Comparison of ENCODE assay signal across 8 cellular contexts in the genomic region with DNA sequence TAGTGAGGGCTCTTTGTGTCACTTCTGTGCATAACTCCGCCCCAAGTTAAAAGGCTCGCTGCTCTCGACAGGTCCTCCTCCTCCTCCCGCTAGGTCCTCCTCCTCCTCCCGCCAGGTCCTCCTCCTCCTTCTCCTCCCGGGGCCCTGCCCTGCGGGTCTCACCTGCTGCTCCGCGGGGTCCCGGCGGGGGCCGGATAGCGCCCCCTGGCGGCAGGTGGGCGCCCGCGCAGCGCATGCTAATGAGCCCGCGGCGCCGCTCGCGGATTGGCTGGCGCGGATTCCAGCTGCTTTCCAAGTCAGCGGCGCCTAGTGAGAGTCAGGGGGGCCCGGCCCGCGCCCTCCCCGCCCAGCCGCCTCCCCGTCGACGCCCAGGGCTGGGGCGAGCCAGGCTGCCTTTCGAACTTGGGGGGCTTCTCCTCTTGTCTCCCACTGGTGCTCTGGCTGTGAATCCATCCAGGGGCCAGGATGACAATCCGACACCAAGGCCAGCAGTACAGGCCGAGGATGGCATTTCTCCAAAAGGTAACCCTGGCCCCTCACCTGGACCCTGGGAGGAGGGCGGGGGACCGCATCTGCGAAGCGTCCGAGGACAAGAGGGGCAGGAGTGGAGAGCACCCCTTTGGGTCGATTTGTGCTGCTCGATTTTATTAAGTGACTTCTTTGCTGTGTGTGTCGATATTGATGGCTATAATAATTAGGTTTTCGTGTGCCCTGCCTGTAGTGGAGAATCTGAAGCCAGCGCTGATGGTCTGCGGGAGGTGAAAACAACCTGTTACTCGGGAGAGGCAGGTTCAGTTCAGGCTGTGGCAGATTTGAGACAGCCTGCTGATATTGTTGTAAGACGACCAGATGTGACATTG. TPM values are rescaled to one million over a fixed set of nuclear protein-coding genes. Genes with fewer than 3 reads are reported as not detected.
DNase-seq lines count a peak whose midpoint lies in the region; ATAC-seq and TF ChIP-seq lines count a peak whose summit lies in the region.

Gene RGS9 (plus strand): TSS at position 295 of the 860 bp plus-strand sequence. CDS start 171 bp downstream, at position 466.

- H3K27ac Mint-ChIP-seq in activated CD4-positive, alpha-beta T cell treated with anti-CD3 and anti-CD28 coated beads, Interleukin-2, amount 10 ng/mL, durations not matched to agents 7 days and 5 days: peak within 1 kb of the TSS; percentile 26

- peak; percentile 26 for TF ChIP-seq POLR2A in GM18951 (IDR thresholded peaks at IDR 0.05; ENCODE audit: extremely low read depth, insufficient read depth, insufficient read length)
- TF ChIP-seq POLR2A in lower leg skin (IDR thresholded peaks at IDR 0.05): no peak

- peak within 1 kb of the TSS; percentile 75 for H3K4me3 Mint-ChIP-seq in activated CD4-positive, alpha-beta T cell treated with anti-CD3 and anti-CD28 coated beads, Interleukin-2, amount 10 ng/mL, durations not matched to agents 7 days and 5 days

- intact Hi-C loops in dorsolateral prefrontal cortex (cut with DNase I): loop anchor here (2.0 to 10.0 kb wide), 5 partner anchors 15 to 83 kb away; partner anchors contain the start of gene GNA13 (in 2 of the 2)
- intact Hi-C loops in lower leg skin (cut with DNase I; ENCODE audit: low total_unique reads): no loop called here

- peaks cover 20% of the 10 kb centered on the region for H3K27me3 Mint-ChIP-seq in activated CD4-positive, alpha-beta T cell treated with anti-CD3 and anti-CD28 coated beads, Interleukin-2, amount 10 ng/mL, durations not matched to agents 7 days and 5 days

- H3K36me3 Mint-ChIP-seq in activated CD4-positive, alpha-beta T cell treated with anti-CD3 and anti-CD28 coated beads, Interleukin-2, amount 10 ng/mL, durations not matched to agents 7 days and 5 days (ENCODE audit: low read depth): no peaks in the 10 kb centered on the region

- POLR2A ChIA-PET in activated CD4-positive, alpha-beta T cell treated with anti-CD3 and anti-CD28 coated beads, Interleukin-2, amount 10 ng/mL, durations not matched to agents 7 days and 5 days (lab: Charles Lee): no interaction called here

- TF ChIP-seq CTCF in AG09319 (IDR thresholded peaks at IDR 0.05; ENCODE audit: low read depth, low read length): peak; percentile 57
- peak; percentile 73 to 98 (median 92) for TF ChIP-seq CTCF in dorsolateral prefrontal cortex (IDR thresholded peaks at IDR 0.05 in 54 of 56, conservative IDR thresholded peaks at IDR 0.05 in 2 of 56; ENCODE audit: low read depth in 1 of 56, partially characterized antibody in 56 of 56)
- TF ChIP-seq CTCF in lower leg skin (IDR thresholded peaks at IDR 0.05): peak in 1 of 3 donors; percentile 76

- peaks cover 29% of the 10 kb centered on the region for H3K4me1 Mint-ChIP-seq in activated CD4-positive, alpha-beta T cell treated with anti-CD3 and anti-CD28 coated beads, Interleukin-2, amount 10 ng/mL, durations not matched to agents 7 days and 5 days

- CTCF ChIA-PET in activated CD4-positive, alpha-beta T cell treated with anti-CD3 and anti-CD28 coated beads, Interleukin-2, amount 10 ng/mL, durations not matched to agents 7 days and 5 days (lab: Charles Lee): interaction anchor here (0.5 to 5.4 kb wide), 23 partner anchors 9 to 402 kb away, joined by 3 to 21 read pairs (median 4); no protein-coding TSS in a partner anchor

- H3K4me3 ChIP-seq in dorsolateral prefrontal cortex: peak within 1 kb of the TSS; percentile 33 to 72 (median 61)
- H3K4me3 ChIP-seq in lower leg skin (ENCODE audit: low read depth, poor library complexity, severe bottlenecking): peak within 1 kb of the TSS; percentile 12

- in situ Hi-C loops in GM18951 (cut with MboI; ENCODE audit: low sequenced_read_pairs, unreplicated experiment): no loop called here

- H3K27me3 ChIP-seq in dorsolateral prefrontal cortex: peaks cover 0 to 8% (median 0%) of the 10 kb centered on the region in 45 donors

- WGBS in lower leg skin, 2 donors: 2 to 4% methylated on average over 29 to 52 of the region's 53 CpGs

- no peaks in the 10 kb centered on the region for H3K9me3 Mint-ChIP-seq in activated CD4-positive, alpha-beta T cell treated with anti-CD3 and anti-CD28 coated beads, Interleukin-2, amount 10 ng/mL, durations not matched to agents 7 days and 5 days

- no peak for DNase-seq in AG09319 (ENCODE audit: extremely low read depth, low read depth)
- DNase-seq in NCI-H226: peak; percentile 65
- DNase-seq in activated CD4-positive, alpha-beta T cell treated with anti-CD3 and anti-CD28 coated beads, Interleukin-2, amount 10 ng/mL, durations not matched to agents 7 days and 5 days: peak; percentile 86
- DNase-seq in dorsolateral prefrontal cortex: peak; percentile 75 to 90 (median 82)
- DNase-seq in lower leg skin (ENCODE audit: low spot score in 2 of 2): peak; percentile 69 to 97
- peak; percentile 82 to 84 for DNase-seq in stimulated activated CD4-positive, alpha-beta T cell treated with anti-CD3 and anti-CD28 coated beads, Interleukin-4, amount 100 ng/mL, for 4 hours

- ATAC-seq in HG03175 (IDR thresholded peaks at IDR 0.05; ENCODE audit: unreplicated experiment): peak; percentile 98

- peak within 1 kb of the TSS in 7 of 59 donors; percentile 3 to 62 (median 56) for H3K27ac ChIP-seq in dorsolateral prefrontal cortex

RNA-seq across cellular contexts. Expression of gene RGS9, which starts in this region (rescaled TPM):
- 1 to 10 TPM; 6.0 to 6.3 TPM for total RNA-seq in activated CD4-positive, alpha-beta T cell treated with anti-CD3 and anti-CD28 coated beads, Interleukin-2, amount 10 ng/mL, durations not matched to agents 7 days and 5 days
- total RNA-seq in dorsolateral prefrontal cortex (10 to 100 TPM in 66 of 120 experiments, 1 to 10 TPM in 54; 4.3 to 19.6 (median 10.5) TPM), lower leg skin (1 to 10 TPM; 1.4 to 8.9 (median 4.6) TPM)
